ENCODE assay signal across 22 cellular contexts in the genomic region with DNA sequence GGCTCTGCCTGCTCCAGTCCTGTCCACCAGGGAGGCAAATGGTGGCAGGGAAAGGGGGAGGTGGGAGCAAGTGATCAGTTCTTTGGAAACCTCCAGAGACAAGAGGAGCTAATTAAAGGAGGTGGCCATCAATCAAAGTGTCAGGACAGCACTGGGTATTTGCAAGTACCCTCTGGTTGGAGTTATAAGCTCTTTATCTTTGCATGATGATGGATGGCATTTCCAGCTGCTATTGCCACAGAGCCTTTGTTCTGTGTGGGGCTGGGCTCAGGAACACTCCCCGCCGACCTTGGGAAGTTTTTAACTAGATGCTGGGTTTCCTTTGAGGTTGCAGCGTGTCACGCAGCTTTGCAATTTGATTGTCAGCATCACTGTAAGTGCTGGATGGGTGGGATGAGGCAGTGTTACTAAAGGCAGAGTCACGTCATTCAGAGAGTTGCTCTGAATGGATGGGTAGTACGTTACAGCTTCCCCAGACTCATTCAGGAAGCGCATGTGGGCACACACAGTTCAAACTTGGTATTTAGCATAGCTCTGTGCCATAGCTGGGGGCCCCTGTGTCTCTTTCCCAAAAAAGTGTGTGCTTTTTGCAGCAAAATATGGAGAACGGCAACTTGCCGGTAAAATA.
DNase-seq lines count a peak whose midpoint lies in the region; TF ChIP-seq lines count a peak whose summit lies in the region.
"Had no signal": no experiment of that assay in that cellular context is flagged by ENCODE, and none has a peak within 500 bp of the region (broad histone marks: within the 10 kb centered on the region; RNA-seq: fewer than 3 reads in every experiment).

No MANE protein-coding gene starts in this region.

- in situ Hi-C loops in HAP-1 (cut with MboI; ENCODE audit: low sequenced_read_pairs), result no loop called here

- peaks cover 9% of the 10 kb centered on the region for H3K4me1 ChIP-seq in BE2C
- H3K4me1 ChIP-seq in HAP-1, result no peaks in the 10 kb centered on the region
- no peaks in the 10 kb centered on the region for H3K4me1 ChIP-seq in endodermal cell (ENCODE audit: control insufficient read depth, insufficient read depth, low read length)
- H3K4me1 ChIP-seq in OCI-LY7 (ENCODE audit: insufficient read depth, low read length, poor library complexity, severe bottlenecking), result no peaks in the 10 kb centered on the region
- H3K4me1 ChIP-seq: lower lobe of right lung, SJSA1 had no signal

- H3K27me3 Mint-ChIP-seq in endodermal cell (ENCODE audit: insufficient read depth), result peaks cover 3% of the 10 kb centered on the region
- H3K27me3 Mint-ChIP-seq: activated B cell treated with CpG ODN at 0.5 μM for 24 hours; activated naive CD8-positive, alpha-beta T cell treated with anti-CD3 and anti-CD28 coated beads, Interleukin-2, amount 50 U/mL, for 24 hours had no signal

- no peaks in the 10 kb centered on the region for H3K79me2 ChIP-seq in OCI-LY7 (ENCODE audit: insufficient read depth, low read depth, low read length)

- intact Hi-C loops in OCI-LY7 (cut with micrococcal nuclease; ENCODE audit: unreplicated experiment), result no loop called here

- H3K9me3 Mint-ChIP-seq in endodermal cell, result peaks cover 10% of the 10 kb centered on the region
- H3K9me3 Mint-ChIP-seq: activated B cell treated with CpG ODN at 0.5 μM for 24 hours; activated naive CD8-positive, alpha-beta T cell treated with anti-CD3 and anti-CD28 coated beads, Interleukin-2, amount 50 U/mL, for 24 hours; activated T-helper 2 cell treated with anti-CD3 and anti-CD28 coated beads, Interferon-gamma antibody, Interleukin-2, Interleukin-4, amounts not matched to agents 10 μg/mL and 5 μg/mL and 100 μg/mL, durations not matched to agents 14 hours and 24 hours and 36 hours; dendritic cell treated with granulocyte-macrophage colony-stimulating factor and Interleukin-4, amounts not matched to agents 40 ng/mL and 50 ng/mL, for 4 days had no signal

- H3K27ac ChIP-seq in endodermal cell (ENCODE audit: low read depth, low read length) (peak overlapping the region; percentile 76), OCI-LY7 (ENCODE audit: low read depth, low read length, poor library complexity, severe bottlenecking) (no peak overlapping the region)
- H3K27ac ChIP-seq: KMS-11, lower lobe of right lung, SJSA1 had no signal

- no peaks in the 10 kb centered on the region for H3K27me3 ChIP-seq in BE2C
- no peaks in the 10 kb centered on the region for H3K27me3 ChIP-seq in HAP-1 (ENCODE audit: low read depth)
- no peaks in the 10 kb centered on the region for H3K27me3 ChIP-seq in endodermal cell (ENCODE audit: control insufficient read depth, insufficient read depth, low read length, poor library complexity, severe bottlenecking)
- H3K27me3 ChIP-seq: SJSA1 had no signal

- H3K36me3 ChIP-seq in BE2C (no peaks in the 10 kb centered on the region), HAP-1 (replicated peaks) (no peaks in the 10 kb centered on the region), endodermal cell (ENCODE audit: control insufficient read depth, insufficient read depth, low read length) (no peaks in the 10 kb centered on the region), OCI-LY7 (ENCODE audit: insufficient read depth, low read length) (no peaks in the 10 kb centered on the region)
- H3K36me3 ChIP-seq: lower lobe of right lung, SJSA1 had no signal

- H3K4me2 ChIP-seq in OCI-LY7 (ENCODE audit: low read length), result no peak overlapping the region
- H3K4me2 ChIP-seq: KMS-11 had no signal

- H3K9me3 ChIP-seq in BE2C, result no peaks in the 10 kb centered on the region
- H3K9me3 ChIP-seq in HAP-1, result no peaks in the 10 kb centered on the region; the same call in 1 of the 2 replicates
- H3K9me3 ChIP-seq in endodermal cell (ENCODE audit: control insufficient read depth, low read length), result peaks cover 7% of the 10 kb centered on the region
- no peaks in the 10 kb centered on the region for H3K9me3 ChIP-seq in OCI-LY7 (ENCODE audit: low read length)
- H3K9me3 ChIP-seq: lower lobe of right lung, SJSA1 had no signal

- no peak overlapping the region for H2AFZ ChIP-seq in OCI-LY7 (ENCODE audit: low read length)

- H4K20me1 ChIP-seq in OCI-LY7 (ENCODE audit: insufficient read depth, low read length), result no peaks in the 10 kb centered on the region

- no peak overlapping the region for H3K9ac ChIP-seq in endodermal cell (ENCODE audit: extremely low read depth, low read length, poor library complexity, severe bottlenecking)
- H3K9ac ChIP-seq: KMS-11 had no signal

- BruUV-seq in OCI-LY7 (replicated peaks; lab: Mats Ljungman, UMichigan), result no TSS peak

- POLR2A ChIA-PET in OCI-LY7 (lab: Charles Lee), result no interaction called here

- H3K36me3 Mint-ChIP-seq in endodermal cell (ENCODE audit: low read depth), result peaks cover 6% of the 10 kb centered on the region

- WGBS in endodermal cell (ENCODE audit: insufficient coverage in 1 of 2, insufficient read length in 1 of 2), 2 experiments, result 83 to 84% methylated on average over 4 to 9 of the region's 9 CpGs

- CTCF ChIA-PET in OCI-LY7 (lab: Charles Lee; ENCODE audit: unreplicated experiment), result no interaction called here

- no peaks in the 10 kb centered on the region for H3K4me1 Mint-ChIP-seq in endodermal cell
- H3K4me1 Mint-ChIP-seq: activated B cell treated with CpG ODN at 0.5 μM for 24 hours; activated naive CD8-positive, alpha-beta T cell treated with anti-CD3 and anti-CD28 coated beads, Interleukin-2, amount 50 U/mL, for 24 hours had no signal

- TF ChIP-seq CTCF in BE2C (IDR thresholded peaks at IDR 0.05; ENCODE audit: low read depth, low read length), result no peak
- TF ChIP-seq CTCF in endodermal cell (conservative IDR thresholded peaks at IDR 0.05), result no peak
- no peak for TF ChIP-seq CTCF in OCI-LY7 (conservative IDR thresholded peaks at IDR 0.05; ENCODE audit: low read length)

- H3K4me3 ChIP-seq in BE2C (ENCODE audit: low read depth, low read length), result no peak overlapping the region
- no peak overlapping the region for H3K4me3 ChIP-seq in HAP-1
- no peak overlapping the region for H3K4me3 ChIP-seq in endodermal cell (ENCODE audit: low read length)
- no peak overlapping the region for H3K4me3 ChIP-seq in OCI-LY7 (ENCODE audit: low read depth, low read length, poor library complexity, severe bottlenecking)
- H3K4me3 ChIP-seq: lower lobe of right lung, SJSA1 had no signal

- H3K27ac Mint-ChIP-seq in endodermal cell, result no peak overlapping the region
- H3K27ac Mint-ChIP-seq: activated B cell treated with CpG ODN at 0.5 μM for 24 hours; activated naive CD8-positive, alpha-beta T cell treated with anti-CD3 and anti-CD28 coated beads, Interleukin-2, amount 50 U/mL, for 24 hours; activated T-helper 2 cell treated with anti-CD3 and anti-CD28 coated beads, Interferon-gamma antibody, Interleukin-2, Interleukin-4, amounts not matched to agents 10 μg/mL and 5 μg/mL and 100 μg/mL, durations not matched to agents 14 hours and 24 hours and 36 hours; dendritic cell treated with granulocyte-macrophage colony-stimulating factor and Interleukin-4, amounts not matched to agents 40 ng/mL and 50 ng/mL, for 4 days had no signal

- DNase-seq in BE2C (peak; percentile 20), HAP-1 (ENCODE audit: low spot score in 2 of 2) (peak; percentile 30 to 46), NCI-H69 (lab: John Stamatoyannopoulos, UW) (peak; percentile 47), endodermal cell (no peak), anterior cingulate cortex (lab: John Stamatoyannopoulos, UW) (no peak), OCI-LY7 (ENCODE audit: low spot score) (no peak), hippocampal formation (lab: John Stamatoyannopoulos, UW) (no peak)
- no peak for DNase-seq in stimulated activated CD4-positive, alpha-beta T cell treated with anti-CD3 and anti-CD28 coated beads, Interleukin-1b, Interleukin-23, amount 100 ng/mL, for 48 hours
- DNase-seq: activated B cell treated with CpG ODN at 0.5 μM for 24 hours; activated naive CD8-positive, alpha-beta T cell treated with anti-CD3 and anti-CD28 coated beads, Interleukin-2, amount 50 U/mL, for 24 hours; foreskin fibroblast; GOT3; lower lobe of right lung; MV-4-11; NCI-H2081 treated with DMSO at 0.1 percent for 48 hours; occipital lobe; stimulated activated CD4-positive, alpha-beta T cell treated with anti-CD3 and anti-CD28 coated beads, Interleukin-12 subunit alpha, Interleukin-12 subunit beta, amount 100 ng/mL, for 4 hours; substantia nigra had no signal

- no peak overlapping the region for H3K4me3 Mint-ChIP-seq in endodermal cell
- H3K4me3 Mint-ChIP-seq: activated B cell treated with CpG ODN at 0.5 μM for 24 hours; activated naive CD8-positive, alpha-beta T cell treated with anti-CD3 and anti-CD28 coated beads, Interleukin-2, amount 50 U/mL, for 24 hours; dendritic cell treated with granulocyte-macrophage colony-stimulating factor and Interleukin-4, amounts not matched to agents 40 ng/mL and 50 ng/mL, for 4 days had no signal

- no peaks in the 10 kb centered on the region for H3K9me2 ChIP-seq in OCI-LY7 (ENCODE audit: insufficient read depth, low read length)

Comparison
In these comparisons a context has a peak if more than half of its experiments do, and no peak if none do; other contexts are left out.
1. DNase-seq: peak in BE2C (single experiment), HAP-1 (2 of 2) and NCI-H69 (single experiment); none in endodermal cell (single experiment), anterior cingulate cortex (0 of 58), OCI-LY7 (single experiment), hippocampal formation (0 of 2) and stimulated activated CD4-positive, alpha-beta T cell treated with anti-CD3 and anti-CD28 coated beads, Interleukin-1b, Interleukin-23, amount 100 ng/mL, for 48 hours (single experiment).